In genomic region chr1:214319930-214320329, GRCh38 we compare ENCODE assay signal across 2 cellular contexts.
TF ChIP-seq lines count a peak whose summit lies in the region.

No MANE protein-coding gene starts in this region.

TF ChIP-seq in HEK293, 187 proteins besides CTCF, POLR2A, EP300 and RAD21 (continued from another document):
- peak; percentile 25; the same call in 1 of the 2 replicates for TF ChIP-seq ATF2 (tag by site-specific recombination; IDR thresholded peaks at IDR 0.05; ENCODE audit: low read depth)
- no peak for TF ChIP-seq ZNF571 (tag by site-specific recombination; IDR thresholded peaks at IDR 0.05)
- TF ChIP-seq ZBTB48 (tag by site-specific recombination; IDR thresholded peaks at IDR 0.05) = no peak
- TF ChIP-seq ZBTB26 (tag by site-specific recombination; optimal IDR thresholded peaks at IDR 0.05) = no peak
- no peak for TF ChIP-seq ZFHX2 (tag by site-specific recombination; conservative IDR thresholded peaks at IDR 0.05)
- TF ChIP-seq AEBP2 (tag by site-specific recombination; IDR thresholded peaks at IDR 0.05; ENCODE audit: borderline replicate concordance) = no peak

TF ChIP-seq in HepG2, 621 proteins besides CTCF, POLR2A, EP300 and RAD21 (continued from another document):
- no peak for TF ChIP-seq ZBTB49 (CRISPR knock-in tag; IDR thresholded peaks at IDR 0.05; ENCODE audit: borderline replicate concordance)
- TF ChIP-seq SMARCC2 (IDR thresholded peaks at IDR 0.05) = no peak
- no peak for TF ChIP-seq ZBTB1 (CRISPR knock-in tag; IDR thresholded peaks at IDR 0.05; ENCODE audit: borderline replicate concordance)
- TF ChIP-seq REXO4 (CRISPR knock-in tag; IDR thresholded peaks at IDR 0.05; ENCODE audit: borderline replicate concordance) = no peak
- peak; percentile 16; the same call in 1 of the 2 replicates for TF ChIP-seq ATF7 (IDR thresholded peaks at IDR 0.05)
- TF ChIP-seq ATF7 (CRISPR knock-in tag; IDR thresholded peaks at IDR 0.05) = no peak
- TF ChIP-seq NFE2 (CRISPR knock-in tag; IDR thresholded peaks at IDR 0.05) = no peak
- TF ChIP-seq PRPF4 (IDR thresholded peaks at IDR 0.05; ENCODE audit: low read depth, low read length, poor library complexity, severe bottlenecking) = no peak
- no peak for TF ChIP-seq ZNF550 (CRISPR knock-in tag; IDR thresholded peaks at IDR 0.05; ENCODE audit: borderline replicate concordance)
- TF ChIP-seq HOMEZ (CRISPR knock-in tag; IDR thresholded peaks at IDR 0.05; ENCODE audit: low read depth) = 0 out of 2 replicates have a peak, but pooled peaks have one; percentile 21
- no peak for TF ChIP-seq NKX3-1 (CRISPR knock-in tag; IDR thresholded peaks at IDR 0.05)
- TF ChIP-seq TFDP2 (CRISPR knock-in tag; IDR thresholded peaks at IDR 0.05) = no peak
- no peak for TF ChIP-seq ZBTB34 (CRISPR knock-in tag; IDR thresholded peaks at IDR 0.05)
- TF ChIP-seq ZBTB14 (CRISPR knock-in tag; IDR thresholded peaks at IDR 0.05) = no peak
- no peak for TF ChIP-seq CEBPB (IDR thresholded peaks at IDR 0.05; ENCODE audit: borderline replicate concordance, low read depth, low read length)
- TF ChIP-seq TOE1 (CRISPR knock-in tag; IDR thresholded peaks at IDR 0.05) = no peak
- no peak for TF ChIP-seq ZNF136 (CRISPR knock-in tag; IDR thresholded peaks at IDR 0.05; ENCODE audit: low read depth)
- TF ChIP-seq SP1 (IDR thresholded peaks at IDR 0.05) = no peak
- TF ChIP-seq SP1 (CRISPR knock-in tag; IDR thresholded peaks at IDR 0.05) = no peak
- TF ChIP-seq KLF15 (CRISPR knock-in tag; IDR thresholded peaks at IDR 0.05; ENCODE audit: borderline replicate concordance) = no peak
- no peak for TF ChIP-seq FOSL1 (CRISPR knock-in tag; IDR thresholded peaks at IDR 0.05; ENCODE audit: borderline replicate concordance)
- no peak for TF ChIP-seq SUZ12 (IDR thresholded peaks at IDR 0.05; ENCODE audit: low read depth, low read length)
- peak; percentile 58; the same call in 1 of the 2 replicates for TF ChIP-seq TEF (CRISPR knock-in tag; IDR thresholded peaks at IDR 0.05)
- no peak for TF ChIP-seq ZFAT (CRISPR knock-in tag; conservative IDR thresholded peaks at IDR 0.05)
- TF ChIP-seq ZNF580 (CRISPR knock-in tag; IDR thresholded peaks at IDR 0.05; ENCODE audit: borderline replicate concordance, low read depth) = no peak
- TF ChIP-seq ZNF543 (CRISPR knock-in tag; IDR thresholded peaks at IDR 0.05) = no peak
